ENCODE assay signal across 8 cellular contexts in genomic region chr16:67893791-67894399, GRCh38. TPM values are rescaled to one million over a fixed set of nuclear protein-coding genes. Genes with fewer than 3 reads are reported as not detected.
DNase-seq lines count a peak whose midpoint lies in the region; ATAC-seq and TF ChIP-seq lines count a peak whose summit lies in the region.

No MANE protein-coding gene starts in this region.

- H3K4me3 ChIP-seq in GM08714 (ENCODE audit: low read length) = peak overlapping the region; percentile 92
- H3K4me3 ChIP-seq in NB4 (ENCODE audit: low read depth, low read length) = peak overlapping the region; percentile 89

- TF ChIP-seq CTCF in NB4 (IDR thresholded peaks at IDR 0.05; ENCODE audit: low read depth, low read length) (no peak), endothelial cell (IDR thresholded peaks at IDR 0.05; ENCODE audit: unreplicated experiment) (no peak), osteocyte (IDR thresholded peaks at IDR 0.05) (no peak)

- H3K27me3 Mint-ChIP-seq in endothelial cell (ENCODE audit: unreplicated experiment) (peaks cover 3% of the 10 kb centered on the region), osteocyte (ENCODE audit: unreplicated experiment) (no peaks in the 10 kb centered on the region)

- H3K9me3 Mint-ChIP-seq in endothelial cell (ENCODE audit: unreplicated experiment) = no peaks in the 10 kb centered on the region
- H3K9me3 Mint-ChIP-seq in osteocyte (ENCODE audit: unreplicated experiment) = no peaks in the 10 kb centered on the region

- no peak for DNase-seq in NB4 (ENCODE audit: low read depth)
- DNase-seq in endothelial cell (ENCODE audit: low spot score) = no peak
- no peak for DNase-seq in osteocyte (ENCODE audit: extremely low spot score, unreplicated experiment)
- no peak for DNase-seq in A172 (ENCODE audit: low spot score)
- DNase-seq in foreskin melanocyte = no peak
- DNase-seq in AML-193 (lab: John Stamatoyannopoulos, UW) = no peak

- peak overlapping the region; percentile 89 for H3K27ac Mint-ChIP-seq in endothelial cell (ENCODE audit: unreplicated experiment)
- H3K27ac Mint-ChIP-seq in osteocyte (ENCODE audit: unreplicated experiment) = peak overlapping the region; percentile 90

- H3K4me3 Mint-ChIP-seq in endothelial cell (ENCODE audit: unreplicated experiment) (peak overlapping the region; percentile 97), osteocyte (ENCODE audit: unreplicated experiment) (peak overlapping the region; percentile 91)

- TF ChIP-seq POLR2A in NB4 (IDR thresholded peaks at IDR 0.05; ENCODE audit: extremely low read depth, insufficient read length) = no peak

- H3K36me3 Mint-ChIP-seq in endothelial cell (ENCODE audit: low read depth, unreplicated experiment) (no peaks in the 10 kb centered on the region), osteocyte (ENCODE audit: unreplicated experiment) (no peaks in the 10 kb centered on the region)

- no peak for ATAC-seq in HG03045 (IDR thresholded peaks at IDR 0.05; ENCODE audit: unreplicated experiment)

- peaks cover 36% of the 10 kb centered on the region for H3K4me1 Mint-ChIP-seq in endothelial cell (ENCODE audit: unreplicated experiment)
- H3K4me1 Mint-ChIP-seq in osteocyte (ENCODE audit: unreplicated experiment) = peaks cover 33% of the 10 kb centered on the region

RNA-seq across cellular contexts. Expression of gene PSKH1, which starts 0.8 kb away (rescaled TPM):
- total RNA-seq in endothelial cell (ENCODE audit: unreplicated experiment) (47.5 TPM), osteocyte (43.9 and 45.5 TPM in 2 replicates)
- 3.3 and 3.5 TPM in 2 replicates for total RNA-seq in A172 (2014; rRNA removed; shearing (Covaris generic))

RNA-seq across cellular contexts. Expression of gene NRN1L, which starts 9.2 kb away (rescaled TPM):
- total RNA-seq in endothelial cell (ENCODE audit: unreplicated experiment) (0.56 TPM), osteocyte (1.4 and 1.5 TPM in 2 replicates)
- total RNA-seq in A172 (2014; rRNA removed; shearing (Covaris generic)) = not detected in 2 replicates

RNA-seq across cellular contexts. Expression of gene EDC4, which starts 21.0 kb away (rescaled TPM):
- 83.0 TPM for total RNA-seq in endothelial cell (ENCODE audit: unreplicated experiment)
- total RNA-seq in osteocyte = 68.2 and 75.4 TPM in 2 replicates
- total RNA-seq in A172 (2014; rRNA removed; shearing (Covaris generic)) = 31.8 and 50.7 TPM in 2 replicates

RNA-seq across cellular contexts. Expression of gene CTRL, which starts 37.8 kb away (rescaled TPM):
- 0.56 TPM for total RNA-seq in endothelial cell (ENCODE audit: unreplicated experiment)
- 0.39 and 0.91 TPM in 2 replicates for total RNA-seq in osteocyte
- 0.33 and 0.96 TPM in 2 replicates for total RNA-seq in A172 (2014; rRNA removed; shearing (Covaris generic))

RNA-seq across cellular contexts. Expression of gene PSMB10, which starts 42.8 kb away (rescaled TPM):
- total RNA-seq in endothelial cell (ENCODE audit: unreplicated experiment) (15.3 TPM), osteocyte (58.3 and 59.0 TPM in 2 replicates)
- 27.9 and 28.8 TPM in 2 replicates for total RNA-seq in A172 (2014; rRNA removed; shearing (Covaris generic))
